13 cellular contexts compared by ENCODE assay signal in genomic region chr2:201697899-201698298, GRCh38. TPM values are rescaled to one million over a fixed set of nuclear protein-coding genes. Genes with fewer than 3 reads are reported as not detected.
DNase-seq lines count a peak whose midpoint lies in the region; ATAC-seq and TF ChIP-seq lines count a peak whose summit lies in the region.
"Had no signal": no experiment of that assay in that cellular context is flagged by ENCODE, and none has a peak within 500 bp of the region (broad histone marks: within the 10 kb centered on the region; RNA-seq: fewer than 3 reads in every experiment).

No MANE protein-coding gene starts in this region.

- no peaks in the 10 kb centered on the region for H3K27me3 Mint-ChIP-seq in activated CD4-positive, alpha-beta T cell treated with anti-CD3 and anti-CD28 coated beads, Interleukin-2, amount 10 ng/mL, durations not matched to agents 24 days and 14 days
- H3K27me3 Mint-ChIP-seq: brain had no signal

- 2% methylated on average over 2 of the region's 2 CpGs for WGBS in smooth muscle cell (ENCODE audit: low lambda C conversion rate)

- peaks cover 2% of the 10 kb centered on the region; the same call in 1 of the 2 replicates for H3K36me3 ChIP-seq in WERI-Rb-1
- H3K36me3 ChIP-seq in smooth muscle cell (ENCODE audit: low read depth) = no peaks in the 10 kb centered on the region

- TF ChIP-seq CTCF in WERI-Rb-1 (IDR thresholded peaks at IDR 0.05; ENCODE audit: low read depth, low read length) = no peak
- TF ChIP-seq CTCF in fibroblast of villous mesenchyme (IDR thresholded peaks at IDR 0.05; ENCODE audit: insufficient read depth, low read depth, low read length) = no peak
- no peak for TF ChIP-seq CTCF in smooth muscle cell (IDR thresholded peaks at IDR 0.05; ENCODE audit: borderline replicate concordance, insufficient read depth, poor library complexity, severe bottlenecking)

- H3F3A ChIP-seq in smooth muscle cell (ENCODE audit: low read depth) = peaks cover 28% of the 10 kb centered on the region

- H3K9me3 ChIP-seq in WERI-Rb-1 (ENCODE audit: severe bottlenecking) (no peaks in the 10 kb centered on the region), smooth muscle cell (replicated peaks; ENCODE audit: low read depth) (no peaks in the 10 kb centered on the region)
- H3K9me3 ChIP-seq: stomach had no signal

- H3K27ac ChIP-seq in WERI-Rb-1 = peak overlapping the region; percentile 47
- peak overlapping the region; percentile 89 for H3K27ac ChIP-seq in smooth muscle cell (ENCODE audit: low read depth)

- peaks cover 19% of the 10 kb centered on the region for H3K4me1 ChIP-seq in smooth muscle cell (ENCODE audit: low read depth)

- peak overlapping the region; percentile 45 for H3K9ac ChIP-seq in smooth muscle cell (ENCODE audit: low read depth)

- no peak overlapping the region for H3K4me3 Mint-ChIP-seq in activated CD4-positive, alpha-beta T cell treated with anti-CD3 and anti-CD28 coated beads, Interleukin-2, amount 10 ng/mL, durations not matched to agents 24 days and 14 days
- H3K4me3 Mint-ChIP-seq: naive thymus-derived CD4-positive, alpha-beta T cell had no signal

- no peaks in the 10 kb centered on the region for H3K4me1 Mint-ChIP-seq in activated CD4-positive, alpha-beta T cell treated with anti-CD3 and anti-CD28 coated beads, Interleukin-2, amount 10 ng/mL, durations not matched to agents 24 days and 14 days

- no peaks in the 10 kb centered on the region for H4K20me1 ChIP-seq in smooth muscle cell (ENCODE audit: low read depth)

- H3K4me3 ChIP-seq in WERI-Rb-1 (ENCODE audit: low read depth, low read length) = no peak overlapping the region
- no peak overlapping the region for H3K4me3 ChIP-seq in fibroblast of villous mesenchyme (ENCODE audit: low read depth, low read length)
- H3K4me3 ChIP-seq in smooth muscle cell = no peak overlapping the region
- H3K4me3 ChIP-seq: stomach had no signal

- intact Hi-C loops in activated CD4-positive, alpha-beta T cell treated with anti-CD3 and anti-CD28 coated beads, Interleukin-2, amount 10 ng/mL, durations not matched to agents 24 days and 14 days (cut with micrococcal nuclease) = no loop called here

- H3K9me3 Mint-ChIP-seq in activated CD4-positive, alpha-beta T cell treated with anti-CD3 and anti-CD28 coated beads, Interleukin-2, amount 10 ng/mL, durations not matched to agents 24 days and 14 days = no peaks in the 10 kb centered on the region
- H3K9me3 Mint-ChIP-seq: brain; naive thymus-derived CD4-positive, alpha-beta T cell had no signal

- DNase-seq in GM04503 (ENCODE audit: low read depth) = peak; percentile 50
- DNase-seq in WERI-Rb-1 = no peak
- peak; percentile 60 for DNase-seq in fibroblast of villous mesenchyme (ENCODE audit: low read depth)
- DNase-seq in smooth muscle cell (lab: John Stamatoyannopoulos, UW; ENCODE audit: unreplicated experiment) = no peak
- no peak for DNase-seq in activated CD4-positive, alpha-beta T cell treated with anti-CD3 and anti-CD28 coated beads, Interleukin-2, amount 10 ng/mL, durations not matched to agents 24 days and 14 days
- DNase-seq in stimulated activated CD4-positive, alpha-beta T cell treated with anti-CD3 and anti-CD28 coated beads, Interleukin-1b, Interleukin-23, amount 100 ng/mL, for 48 hours = no peak
- DNase-seq: activated CD8-positive, alpha-beta memory T cell treated with anti-CD3 and anti-CD28 coated beads for 24 hours; naive thymus-derived CD4-positive, alpha-beta T cell; NCI-H510A; stomach had no signal

- ATAC-seq in esophagus mucosa (no peak), HG02571 (IDR thresholded peaks at IDR 0.05; ENCODE audit: unreplicated experiment) (no peak)
- ATAC-seq: naive thymus-derived CD4-positive, alpha-beta T cell had no signal

- H2AFZ ChIP-seq in smooth muscle cell (ENCODE audit: low read depth) = no peak overlapping the region

- no peaks in the 10 kb centered on the region for H3K27me3 ChIP-seq in WERI-Rb-1 (ENCODE audit: insufficient read depth, low read depth, severe bottlenecking)
- H3K27me3 ChIP-seq in smooth muscle cell (ENCODE audit: low read depth) = no peaks in the 10 kb centered on the region
- H3K27me3 ChIP-seq: stomach had no signal

- no peak overlapping the region for H3K27ac Mint-ChIP-seq in activated CD4-positive, alpha-beta T cell treated with anti-CD3 and anti-CD28 coated beads, Interleukin-2, amount 10 ng/mL, durations not matched to agents 24 days and 14 days
- H3K27ac Mint-ChIP-seq: naive thymus-derived CD4-positive, alpha-beta T cell had no signal

- no peaks in the 10 kb centered on the region for H3K36me3 Mint-ChIP-seq in activated CD4-positive, alpha-beta T cell treated with anti-CD3 and anti-CD28 coated beads, Interleukin-2, amount 10 ng/mL, durations not matched to agents 24 days and 14 days (ENCODE audit: low read depth)

- H3K4me2 ChIP-seq in smooth muscle cell = peak overlapping the region; percentile 63

- no peaks in the 10 kb centered on the region for H3K79me2 ChIP-seq in smooth muscle cell (ENCODE audit: low read depth)

RNA-seq across cellular contexts. Expression of gene MPP4, which starts 0.5 kb away (rescaled TPM):
- total RNA-seq in fibroblast of villous mesenchyme (5.2 and 5.5 TPM in 2 replicates), smooth muscle cell (0.90 and 1.8 TPM in 2 replicates), esophagus mucosa (not detected)
- 0.40 TPM in 1 of 2 replicates, not detected in the other for polyA plus RNA-seq in smooth muscle cell
- total RNA-seq in activated CD4-positive, alpha-beta T cell treated with anti-CD3 and anti-CD28 coated beads, Interleukin-2, amount 10 ng/mL, durations not matched to agents 24 days and 14 days = not detected in 2 replicates
- polyA plus RNA-seq: naive thymus-derived CD4-positive, alpha-beta T cell had no signal

RNA-seq across cellular contexts. Expression of gene TMEM237, which starts 54.6 kb away (rescaled TPM):
- total RNA-seq in fibroblast of villous mesenchyme (47.0 and 76.9 TPM in 2 replicates), smooth muscle cell (38.3 and 47.4 TPM in 2 replicates), esophagus mucosa (24.9 TPM)
- polyA plus RNA-seq in smooth muscle cell = 23.8 and 25.6 TPM in 2 replicates
- total RNA-seq in activated CD4-positive, alpha-beta T cell treated with anti-CD3 and anti-CD28 coated beads, Interleukin-2, amount 10 ng/mL, durations not matched to agents 24 days and 14 days = 18.1 and 18.8 TPM in 2 replicates

Comparison
In these comparisons a context has a peak if more than half of its experiments do, and no peak if none do; other contexts are left out.
1. DNase-seq: peak in GM04503 (single experiment) and fibroblast of villous mesenchyme (single experiment); none in WERI-Rb-1 (single experiment), smooth muscle cell (single experiment), activated CD4-positive, alpha-beta T cell treated with anti-CD3 and anti-CD28 coated beads, Interleukin-2, amount 10 ng/mL, durations not matched to agents 24 days and 14 days (single experiment) and stimulated activated CD4-positive, alpha-beta T cell treated with anti-CD3 and anti-CD28 coated beads, Interleukin-1b, Interleukin-23, amount 100 ng/mL, for 48 hours (single experiment).